10 cellular contexts compared by ENCODE assay signal in genomic region chr5:150399158-150400019, GRCh38. TPM values are rescaled to one million over a fixed set of nuclear protein-coding genes. Genes with fewer than 3 reads are reported as not detected.
DNase-seq lines count a peak whose midpoint lies in the region; ATAC-seq lines count a peak whose summit lies in the region.
"Had no signal": no experiment of that assay in that cellular context is flagged by ENCODE, and none has a peak within 500 bp of the region (broad histone marks: within the 10 kb centered on the region; RNA-seq: fewer than 3 reads in every experiment).

No MANE protein-coding gene starts in this region.

- POLR2A ChIA-PET in CD8-positive, alpha-beta memory T cell (lab: Charles Lee) = interaction anchor here (1.1 to 2.5 kb wide), 3 partner anchors 11 to 50 kb away, joined by 4 to 9 read pairs (median 5); partner anchors contain the start of genes CD74 and RPS14

- H3K36me3 Mint-ChIP-seq in CD8-positive, alpha-beta memory T cell = peaks cover 11 to 87% (median 16%) of the 10 kb centered on the region in 3 donors

- ATAC-seq in GM19452 (IDR thresholded peaks at IDR 0.05; ENCODE audit: unreplicated experiment) (peak; percentile 20), HG03378 (IDR thresholded peaks at IDR 0.05; ENCODE audit: unreplicated experiment) (peak; percentile 10), HG02870 (IDR thresholded peaks at IDR 0.05; ENCODE audit: unreplicated experiment) (no peak)

- H3K9me3 Mint-ChIP-seq in CD8-positive, alpha-beta memory T cell = no peaks in the 10 kb centered on the region

- H3K27ac ChIP-seq in CD8-positive, alpha-beta memory T cell (ENCODE audit: low read depth, low read length) = no peak overlapping the region

- DNase-seq in CD8-positive, alpha-beta memory T cell = no peak
- DNase-seq in fibroblast of peridontal ligament (ENCODE audit: extremely low read depth) (peak; percentile 61), iPS-NIHi11 (ENCODE audit: low spot score) (no peak), NCI-H1105 (lab: John Stamatoyannopoulos, UW) (no peak)
- no peak for DNase-seq in stimulated activated CD8-positive, alpha-beta memory T cell treated with anti-CD3 and anti-CD28 coated beads, Interleukin-4, amount 100 ng/mL, for 48 hours
- DNase-seq: NCI-H1417 treated with DMSO at 0.1 percent for 48 hours had no signal

- H3K4me3 ChIP-seq in CD8-positive, alpha-beta memory T cell (ENCODE audit: low read length) = no peak overlapping the region

- H3K4me1 ChIP-seq in CD8-positive, alpha-beta memory T cell (ENCODE audit: insufficient read depth, low read length) = no peaks in the 10 kb centered on the region

- peaks cover 3 to 43% (median 6%) of the 10 kb centered on the region in 3 donors for H3K4me1 Mint-ChIP-seq in CD8-positive, alpha-beta memory T cell

- CTCF ChIA-PET in CD8-positive, alpha-beta memory T cell (lab: Charles Lee) = interaction anchor here (0.9 to 4.2 kb wide), 11 partner anchors 11 to 60 kb away, joined by 3 to 31 read pairs (median 8); partner anchors contain the start of gene CD74

- no peaks in the 10 kb centered on the region for H3K27me3 ChIP-seq in CD8-positive, alpha-beta memory T cell (ENCODE audit: insufficient read depth, low read length, poor library complexity, severe bottlenecking)

- peaks cover 0 to 4% of the 10 kb centered on the region in 2 donors for H3K27me3 Mint-ChIP-seq in CD8-positive, alpha-beta memory T cell
- H3K27me3 Mint-ChIP-seq: progenitor cell of endocrine pancreas had no signal

- peak overlapping the region; percentile 40 to 91 (median 80) for H3K27ac Mint-ChIP-seq in CD8-positive, alpha-beta memory T cell
- H3K27ac Mint-ChIP-seq: progenitor cell of endocrine pancreas had no signal

- H3K9me3 ChIP-seq in CD8-positive, alpha-beta memory T cell (ENCODE audit: low read length) = no peaks in the 10 kb centered on the region

- no peak overlapping the region for H3K4me3 Mint-ChIP-seq in CD8-positive, alpha-beta memory T cell

- H3K36me3 ChIP-seq in CD8-positive, alpha-beta memory T cell (ENCODE audit: insufficient read depth, low read length) = peaks cover 61% of the 10 kb centered on the region

RNA-seq across cellular contexts. Expression of gene CD74, which starts 13.3 kb away (rescaled TPM):
- total RNA-seq in CD8-positive, alpha-beta memory T cell = 100 to 1,000 TPM; 319 to 324 TPM
- polyA plus RNA-seq in CD8-positive, alpha-beta memory T cell = 1,273 TPM

RNA-seq across cellular contexts. Expression of gene TCOF1, which starts 41.9 kb away (rescaled TPM):
- 100 to 1,000 TPM; 116 to 120 TPM for total RNA-seq in CD8-positive, alpha-beta memory T cell
- 33.1 TPM for polyA plus RNA-seq in CD8-positive, alpha-beta memory T cell

RNA-seq across cellular contexts. Expression of gene RPS14, which starts 50.1 kb away (rescaled TPM):
- 1,000 to 10,000 TPM; 2,924 to 3,007 TPM for total RNA-seq in CD8-positive, alpha-beta memory T cell
- polyA plus RNA-seq in CD8-positive, alpha-beta memory T cell = 6,416 TPM
